41 cellular contexts compared by ENCODE assay signal in genomic region chrX:125709532-125709931, GRCh38.
"Had no signal": no experiment of that assay in that cellular context is flagged by ENCODE, and none has a peak within 500 bp of the region (broad histone marks: within the 10 kb centered on the region; RNA-seq: fewer than 3 reads in every experiment).

No MANE protein-coding gene starts in this region.

- FAIRE-seq: astrocyte, bronchial epithelial cell had no signal

- H3K9me3 Mint-ChIP-seq: activated naive CD4-positive, alpha-beta T cell treated with anti-CD3 and anti-CD28 coated beads for 36 hours; activated naive CD4-positive, alpha-beta T cell treated with anti-CD3 and anti-CD28 coated beads, Interleukin-2, amount 10 ng/mL, durations not matched to agents 7 days and 5 days; activated naive CD4-positive, alpha-beta T cell treated with anti-CD3 and anti-CD28 coated beads, Interleukin-2, amount 50 U/mL, for 24 hours; activated naive CD4-positive, alpha-beta T cell treated with anti-CD3 and anti-CD28 coated beads, Interleukin-2, amount 50 U/mL, for 72 hours; activated naive CD8-positive, alpha-beta T cell treated with anti-CD3 and anti-CD28 coated beads for 36 hours; activated naive CD8-positive, alpha-beta T cell treated with anti-CD3 and anti-CD28 coated beads, Interleukin-2, amount 10 ng/mL, durations not matched to agents 7 days and 5 days; activated naive CD8-positive, alpha-beta T cell treated with anti-CD3 and anti-CD28 coated beads, Interleukin-2, amount 50 U/mL, for 24 hours; activated T-cell treated with anti-CD3 and anti-CD28 coated beads, Interleukin-2, amount 50 U/mL, for 24 hours; activated T-cell treated with anti-CD3 and anti-CD28 coated beads, Interleukin-2, amount 50 U/mL, for 4 hours; activated T-cell treated with anti-CD3 and anti-CD28 coated beads, Interleukin-2, amount 50 U/mL, for 72 hours; activated T-helper 1 cell treated with anti-CD3 and anti-CD28 coated beads, Interleukin-12 subunit alpha, Interleukin-12 subunit beta, Interleukin-2, Interleukin-4 antibody, amounts not matched to agents 30 ng/mL and 10 ng/mL and 1 ng/mL, durations not matched to agents 14 hours and 24 hours and 36 hours; activated T-helper 17 cell treated with anti-CD3 and anti-CD28 coated beads, Interleukin-2, amount 50 U/mL, for 72 hours; activated T-helper 2 cell treated with anti-CD3 and anti-CD28 coated beads, Interferon-gamma antibody, Interleukin-2, Interleukin-4, amounts not matched to agents 10 μg/mL and 5 μg/mL and 100 μg/mL, durations not matched to agents 14 hours and 24 hours and 36 hours had no signal

- H3K4me3 Mint-ChIP-seq: activated naive CD4-positive, alpha-beta T cell treated with anti-CD3 and anti-CD28 coated beads for 36 hours; activated naive CD4-positive, alpha-beta T cell treated with anti-CD3 and anti-CD28 coated beads, Interleukin-2, amount 10 ng/mL, durations not matched to agents 7 days and 5 days; activated naive CD4-positive, alpha-beta T cell treated with anti-CD3 and anti-CD28 coated beads, Interleukin-2, amount 50 U/mL, for 24 hours; activated naive CD8-positive, alpha-beta T cell; activated naive CD8-positive, alpha-beta T cell treated with anti-CD3 and anti-CD28 coated beads for 36 hours; activated naive CD8-positive, alpha-beta T cell treated with anti-CD3 and anti-CD28 coated beads, Interleukin-2, amount 10 ng/mL, durations not matched to agents 7 days and 5 days; activated naive CD8-positive, alpha-beta T cell treated with anti-CD3 and anti-CD28 coated beads, Interleukin-2, amount 50 U/mL, for 24 hours; activated T-cell treated with anti-CD3 and anti-CD28 coated beads, Interleukin-2, amount 50 U/mL, for 24 hours; activated T-cell treated with anti-CD3 and anti-CD28 coated beads, Interleukin-2, amount 50 U/mL, for 4 hours; activated T-cell treated with anti-CD3 and anti-CD28 coated beads, Interleukin-2, amount 50 U/mL, for 72 hours; activated T-helper 1 cell treated with anti-CD3 and anti-CD28 coated beads, Interleukin-12 subunit alpha, Interleukin-12 subunit beta, Interleukin-2, Interleukin-4 antibody, amounts not matched to agents 30 ng/mL and 10 ng/mL and 1 ng/mL, durations not matched to agents 14 hours and 24 hours and 36 hours; activated T-helper 17 cell treated with anti-CD3 and anti-CD28 coated beads, Interleukin-2, amount 50 U/mL, for 72 hours; brain; central memory CD8-positive, alpha-beta T cell had no signal

- DNase-seq: activated effector memory CD4-positive, alpha-beta T cell treated with anti-CD3 and anti-CD28 coated beads, Interleukin-2, amount 50 U/mL, for 16 hours; activated effector memory CD4-positive, alpha-beta T cell treated with Interleukin-2 at 50 U/mL for 16 hours; activated gamma-delta T cell; activated gamma-delta T cell treated with Interleukin-2 at 50 U/mL for 16 hours; activated naive CD4-positive, alpha-beta T cell; activated naive CD4-positive, alpha-beta T cell treated with anti-CD3 and anti-CD28 coated beads for 36 hours; activated naive CD4-positive, alpha-beta T cell treated with anti-CD3 and anti-CD28 coated beads, Interleukin-2, amount 10 ng/mL, durations not matched to agents 7 days and 5 days; activated naive CD4-positive, alpha-beta T cell treated with anti-CD3 and anti-CD28 coated beads, Interleukin-2, amount 50 U/mL, for 16 hours; activated naive CD4-positive, alpha-beta T cell treated with Interleukin-2 at 50 U/mL for 16 hours; activated naive CD8-positive, alpha-beta T cell treated with anti-CD3 and anti-CD28 coated beads for 36 hours; activated naive CD8-positive, alpha-beta T cell treated with anti-CD3 and anti-CD28 coated beads, Interleukin-2, amount 10 ng/mL, durations not matched to agents 7 days and 5 days; activated naive CD8-positive, alpha-beta T cell treated with anti-CD3 and anti-CD28 coated beads, Interleukin-2, amount 50 U/mL, for 24 hours; activated T-cell treated with anti-CD3 and anti-CD28 coated beads for 4 hours; activated T-cell treated with anti-CD3 and anti-CD28 coated beads, Interleukin-2, amount 50 U/mL, for 1 hour; activated T-cell treated with anti-CD3 and anti-CD28 coated beads, Interleukin-2, amount 50 U/mL, for 24 hours; activated T-cell treated with anti-CD3 and anti-CD28 coated beads, Interleukin-2, amount 50 U/mL, for 4 hours; activated T-cell treated with anti-CD3 and anti-CD28 coated beads, Interleukin-2, amount 50 U/mL, for 48 hours; activated T-cell treated with anti-CD3 and anti-CD28 coated beads, Interleukin-2, amount 50 U/mL, for 72 hours; adrenal gland; amniotic stem cell; amygdala; anterior cingulate cortex; aorta; body of pancreas; brain microvascular endothelial cell; caudate nucleus; central memory CD4-positive, alpha-beta T cell; cerebellar nuclear complex had no signal

- H3K27ac Mint-ChIP-seq: activated naive CD4-positive, alpha-beta T cell treated with anti-CD3 and anti-CD28 coated beads for 36 hours; activated naive CD4-positive, alpha-beta T cell treated with anti-CD3 and anti-CD28 coated beads, Interleukin-2, amount 10 ng/mL, durations not matched to agents 7 days and 5 days; activated naive CD4-positive, alpha-beta T cell treated with anti-CD3 and anti-CD28 coated beads, Interleukin-2, amount 50 U/mL, for 24 hours; activated naive CD4-positive, alpha-beta T cell treated with anti-CD3 and anti-CD28 coated beads, Interleukin-2, amount 50 U/mL, for 72 hours; activated naive CD8-positive, alpha-beta T cell; activated naive CD8-positive, alpha-beta T cell treated with anti-CD3 and anti-CD28 coated beads for 36 hours; activated naive CD8-positive, alpha-beta T cell treated with anti-CD3 and anti-CD28 coated beads, Interleukin-2, amount 10 ng/mL, durations not matched to agents 7 days and 5 days; activated naive CD8-positive, alpha-beta T cell treated with anti-CD3 and anti-CD28 coated beads, Interleukin-2, amount 50 U/mL, for 24 hours; activated T-cell treated with anti-CD3 and anti-CD28 coated beads, Interleukin-2, amount 50 U/mL, for 24 hours; activated T-cell treated with anti-CD3 and anti-CD28 coated beads, Interleukin-2, amount 50 U/mL, for 72 hours; activated T-helper 1 cell treated with anti-CD3 and anti-CD28 coated beads, Interleukin-12 subunit alpha, Interleukin-12 subunit beta, Interleukin-2, Interleukin-4 antibody, amounts not matched to agents 30 ng/mL and 10 ng/mL and 1 ng/mL, durations not matched to agents 14 hours and 24 hours and 36 hours; activated T-helper 17 cell treated with anti-CD3 and anti-CD28 coated beads, Interleukin-2, amount 50 U/mL, for 72 hours; activated T-helper 2 cell treated with anti-CD3 and anti-CD28 coated beads, Interferon-gamma antibody, Interleukin-2, Interleukin-4, amounts not matched to agents 10 μg/mL and 5 μg/mL and 100 μg/mL, durations not matched to agents 14 hours and 24 hours and 36 hours; brain had no signal

- ATAC-seq: activated naive CD4-positive, alpha-beta T cell treated with anti-CD3 and anti-CD28 coated beads, Interleukin-2, amount 50 U/mL, for 72 hours; activated naive CD8-positive, alpha-beta T cell treated with anti-CD3 and anti-CD28 coated beads, Interleukin-2, amount 50 U/mL, for 24 hours; activated T-cell treated with anti-CD3 and anti-CD28 coated beads, Interleukin-2, amount 50 U/mL, for 4 hours; activated T-cell treated with anti-CD3 and anti-CD28 coated beads, Interleukin-2, amount 50 U/mL, for 72 hours; activated T-helper 17 cell treated with anti-CD3 and anti-CD28 coated beads, Interleukin-2, amount 50 U/mL, for 72 hours; body of pancreas had no signal

- H3K36me3 ChIP-seq: adrenal gland, ascending aorta, brain microvascular endothelial cell, breast epithelium, cardiac muscle cell had no signal

- H3K9me3 ChIP-seq: adrenal gland, ascending aorta, body of pancreas, breast epithelium had no signal

- H3K4me1 Mint-ChIP-seq: activated naive CD4-positive, alpha-beta T cell treated with anti-CD3 and anti-CD28 coated beads, Interleukin-2, amount 10 ng/mL, durations not matched to agents 7 days and 5 days; activated naive CD4-positive, alpha-beta T cell treated with anti-CD3 and anti-CD28 coated beads, Interleukin-2, amount 50 U/mL, for 24 hours; activated naive CD8-positive, alpha-beta T cell treated with anti-CD3 and anti-CD28 coated beads for 36 hours; activated naive CD8-positive, alpha-beta T cell treated with anti-CD3 and anti-CD28 coated beads, Interleukin-2, amount 10 ng/mL, durations not matched to agents 7 days and 5 days; activated naive CD8-positive, alpha-beta T cell treated with anti-CD3 and anti-CD28 coated beads, Interleukin-2, amount 50 U/mL, for 24 hours; activated T-helper 17 cell treated with anti-CD3 and anti-CD28 coated beads, Interleukin-2, amount 50 U/mL, for 72 hours; brain; central memory CD8-positive, alpha-beta T cell had no signal

- H3K27me3 Mint-ChIP-seq: activated naive CD4-positive, alpha-beta T cell treated with anti-CD3 and anti-CD28 coated beads, Interleukin-2, amount 10 ng/mL, durations not matched to agents 7 days and 5 days; activated naive CD4-positive, alpha-beta T cell treated with anti-CD3 and anti-CD28 coated beads, Interleukin-2, amount 50 U/mL, for 24 hours; activated naive CD8-positive, alpha-beta T cell; activated naive CD8-positive, alpha-beta T cell treated with anti-CD3 and anti-CD28 coated beads for 36 hours; activated naive CD8-positive, alpha-beta T cell treated with anti-CD3 and anti-CD28 coated beads, Interleukin-2, amount 10 ng/mL, durations not matched to agents 7 days and 5 days; activated naive CD8-positive, alpha-beta T cell treated with anti-CD3 and anti-CD28 coated beads, Interleukin-2, amount 50 U/mL, for 24 hours; activated T-helper 17 cell treated with anti-CD3 and anti-CD28 coated beads, Interleukin-2, amount 50 U/mL, for 72 hours; central memory CD8-positive, alpha-beta T cell had no signal

- H3K4me1 ChIP-seq: adrenal gland, ascending aorta, body of pancreas, breast epithelium had no signal

- H3K27me3 ChIP-seq: adrenal gland, ascending aorta, body of pancreas, brain microvascular endothelial cell, cardiac muscle cell had no signal

- H3K36me3 Mint-ChIP-seq: activated naive CD4-positive, alpha-beta T cell treated with anti-CD3 and anti-CD28 coated beads, Interleukin-2, amount 10 ng/mL, durations not matched to agents 7 days and 5 days; activated naive CD4-positive, alpha-beta T cell treated with anti-CD3 and anti-CD28 coated beads, Interleukin-2, amount 50 U/mL, for 24 hours; activated naive CD4-positive, alpha-beta T cell treated with anti-CD3 and anti-CD28 coated beads, Interleukin-2, amount 50 U/mL, for 72 hours; activated naive CD8-positive, alpha-beta T cell; activated naive CD8-positive, alpha-beta T cell treated with anti-CD3 and anti-CD28 coated beads for 36 hours; activated naive CD8-positive, alpha-beta T cell treated with anti-CD3 and anti-CD28 coated beads, Interleukin-2, amount 10 ng/mL, durations not matched to agents 7 days and 5 days; brain had no signal

- H3K4me3 ChIP-seq: adrenal gland, ascending aorta, body of pancreas, breast epithelium, cardiac muscle cell had no signal

- H3K27ac ChIP-seq: adrenal gland, ascending aorta, body of pancreas, brain microvascular endothelial cell, breast epithelium, cardiac muscle cell had no signal
